9 cellular contexts compared by ENCODE assay signal in the genomic region with DNA sequence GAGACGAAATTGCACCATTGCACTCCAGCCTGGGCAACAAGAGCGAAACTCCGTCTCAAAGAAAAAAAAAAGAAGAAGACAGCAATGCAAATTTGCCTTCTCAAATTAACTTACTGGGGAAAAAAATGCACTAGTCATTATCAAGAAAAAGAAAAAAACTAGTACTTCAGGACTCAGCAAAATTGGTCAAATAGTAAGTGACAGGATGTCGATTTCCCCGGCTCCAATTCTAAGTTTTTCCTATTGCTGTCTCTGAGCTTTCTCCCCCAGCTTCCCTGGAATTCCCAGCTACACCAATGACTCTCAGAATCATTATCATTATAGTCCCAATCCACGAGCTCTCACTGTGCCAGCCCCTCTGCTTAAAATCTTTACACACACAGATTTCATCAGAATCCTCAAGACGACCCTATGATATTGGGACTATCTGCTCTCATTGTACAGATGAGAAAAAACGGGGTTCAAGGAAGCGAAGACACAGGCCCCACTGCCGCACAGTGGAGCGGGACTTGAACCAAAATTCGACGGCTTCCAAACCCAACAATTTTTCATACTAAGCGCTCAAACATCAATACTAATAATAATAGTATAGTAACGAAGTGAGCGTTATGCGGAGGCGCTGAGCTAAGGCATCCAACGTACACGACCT. TPM values are rescaled to one million over a fixed set of nuclear protein-coding genes. Genes with fewer than 3 reads are reported as not detected.
DNase-seq lines count a peak whose midpoint lies in the region; ATAC-seq and TF ChIP-seq lines count a peak whose summit lies in the region.
"Had no signal": no experiment of that assay in that cellular context is flagged by ENCODE, and none has a peak within 500 bp of the region (broad histone marks: within the 10 kb centered on the region; RNA-seq: fewer than 3 reads in every experiment).

No MANE protein-coding gene starts in this region.

- H3K9ac ChIP-seq in HUES48 (ENCODE audit: low read depth, low read length) (peak overlapping the region; percentile 63; the same call in 1 of the 2 replicates), mammary epithelial cell (ENCODE audit: insufficient read depth, low read length) (peak overlapping the region; percentile 86), mucosa of stomach (ENCODE audit: low read length) (peak overlapping the region; percentile 83)

- peaks cover 3% of the 10 kb centered on the region; the same call in 1 of the 2 replicates for H3K4me1 ChIP-seq in HUES48 (ENCODE audit: control insufficient read depth, insufficient read depth, low read length)
- H3K4me1 ChIP-seq in mammary epithelial cell (ENCODE audit: insufficient read depth, low read length) = peaks cover 9% of the 10 kb centered on the region
- peaks cover 5% of the 10 kb centered on the region for H3K4me1 ChIP-seq in mucosa of stomach (ENCODE audit: control insufficient read depth, insufficient read depth, low read length)

- in situ Hi-C loops in mammary epithelial cell (cut with MboI; ENCODE audit: low sequenced_read_pairs in 2 of 2) = no loop called here

- TSS peak; percentile 64 for BruUV-seq in mammary epithelial cell (replicated peaks; lab: Mats Ljungman, UMichigan)

- H3K36me3 ChIP-seq in HUES48 (ENCODE audit: control insufficient read depth, insufficient read depth, low read length) (no peaks in the 10 kb centered on the region), mammary epithelial cell (ENCODE audit: insufficient read depth, low read length) (no peaks in the 10 kb centered on the region), mucosa of stomach (ENCODE audit: control insufficient read depth, insufficient read depth, low read length) (peaks cover 4% of the 10 kb centered on the region)

- H3K4me3 ChIP-seq in AG04450 (ENCODE audit: low read depth, low read length) (peak overlapping the region; percentile 96), HUES48 (ENCODE audit: low read depth, low read length) (peak overlapping the region; percentile 98), mammary epithelial cell (replicated peaks in 1 of 3; ENCODE audit: insufficient read depth in 1 of 3, low read depth in 2 of 3, low read length in 3 of 3) (peak overlapping the region; percentile 78 to 93 (median 86)), mucosa of stomach (ENCODE audit: low read length) (peak overlapping the region; percentile 48)

- peaks cover 58% of the 10 kb centered on the region for H3K79me2 ChIP-seq in mammary epithelial cell (ENCODE audit: insufficient read depth, low read length)

- no peaks in the 10 kb centered on the region for H4K20me1 ChIP-seq in mammary epithelial cell (ENCODE audit: insufficient read depth, low read length)

- H3K27me3 ChIP-seq in AG04450 (ENCODE audit: control insufficient read depth, insufficient read depth, low read length) (no peaks in the 10 kb centered on the region), HUES48 (ENCODE audit: control insufficient read depth, insufficient read depth, low read length) (no peaks in the 10 kb centered on the region), mammary epithelial cell (ENCODE audit: insufficient read depth, low read length) (no peaks in the 10 kb centered on the region), mucosa of stomach (ENCODE audit: control insufficient read depth, insufficient read depth, low read length) (no peaks in the 10 kb centered on the region)

- intact Hi-C loops in mammary epithelial cell (cut with micrococcal nuclease) = loop anchor here (2.0 to 5.0 kb wide), 2 partner anchors 65 to 97 kb away; partner anchors contain the start of gene SERTAD3

- POLR2A ChIA-PET in AG04450 (lab: Yijun Ruan, JAX) = interaction anchor here (0.8 to 1.1 kb wide), 7 partner anchors 18 to 118 kb away, joined by 3 to 9 read pairs (median 3); partner anchors contain the start of gene BLVRB

- dilution Hi-C loops in mammary epithelial cell (cut with HindIII; ENCODE audit: low sequenced_read_pairs) = no loop called here

- TF ChIP-seq CTCF in AG04450 (IDR thresholded peaks at IDR 0.05; ENCODE audit: low read depth, low read length) (no peak), mammary epithelial cell (conservative IDR thresholded peaks at IDR 0.05 in 1 of 2, IDR thresholded peaks at IDR 0.05 in 1 of 2; ENCODE audit: extremely low read depth in 1 of 2, insufficient read depth in 1 of 2, low read depth in 1 of 2, low read length in 2 of 2) (no peak)

- ATAC-seq in HG03135 (IDR thresholded peaks at IDR 0.05; ENCODE audit: unreplicated experiment) (no peak), HG03457 (IDR thresholded peaks at IDR 0.05; ENCODE audit: unreplicated experiment) (no peak)

- WGBS in mammary epithelial cell (ENCODE audit: low coverage, missing lambda C conversion rate) = 9% methylated on average over 16 of the region's 20 CpGs

- H3K4me2 ChIP-seq in mammary epithelial cell (ENCODE audit: insufficient read depth, low read depth, low read length) = peak overlapping the region; percentile 81

- DNase-seq in AG04450 (ENCODE audit: low read depth, low spot score) (no peak), mammary epithelial cell (no peak), NCI-H128 (lab: John Stamatoyannopoulos, UW; ENCODE audit: unreplicated experiment) (no peak), medulla oblongata (ENCODE audit: extremely low spot score) (no peak)

- no peak overlapping the region for H3K27ac ChIP-seq in AG04450 (ENCODE audit: low read depth, low read length)
- peak overlapping the region; percentile 56 for H3K27ac ChIP-seq in HUES48 (ENCODE audit: low read depth, low read length)
- peak overlapping the region; percentile 58 for H3K27ac ChIP-seq in mammary epithelial cell (ENCODE audit: insufficient read depth, low read depth, low read length)

- H3K9me3 ChIP-seq in AG04450 (ENCODE audit: control insufficient read depth, insufficient read depth, low read length) (no peaks in the 10 kb centered on the region), HUES48 (ENCODE audit: control insufficient read depth, insufficient read depth, low read length) (no peaks in the 10 kb centered on the region), mammary epithelial cell (replicated peaks; ENCODE audit: insufficient read depth, low read length) (no peaks in the 10 kb centered on the region), mucosa of stomach (ENCODE audit: control insufficient read depth, low read length) (no peaks in the 10 kb centered on the region)

- peak overlapping the region; percentile 78 for H2AFZ ChIP-seq in mammary epithelial cell (ENCODE audit: low read depth, low read length)

- CTCF ChIA-PET in AG04450 (lab: Charles Lee) (interaction anchor here (0.7 to 1.5 kb wide), 4 partner anchors 18 to 208 kb away, joined by 3 to 9 read pairs (median 3); no protein-coding TSS in a partner anchor), mammary epithelial cell (lab: Charles Lee; ENCODE audit: low non-redundant PET) (no interaction called here)

RNA-seq across cellular contexts. Expression of gene C19orf47, which starts 0.6 kb away (rescaled TPM):
- 15.9 and 16.9 TPM in 2 replicates for polyA plus RNA-seq in AG04450 (2011; rRNA removed)
- polyA minus RNA-seq in AG04450 (2011; rRNA and poly(A)+ RNA removed) = 30.8 and 34.1 TPM in 2 replicates
- total RNA-seq in mammary epithelial cell = 10 to 100 TPM; 19.9 to 20.3 TPM
- 22.7 TPM for polyA plus RNA-seq in mammary epithelial cell
- 35.1 TPM for polyA minus RNA-seq in mammary epithelial cell

RNA-seq across cellular contexts. Expression of gene PLD3, which starts 0.9 kb away (rescaled TPM):
- 395 and 559 TPM in 2 replicates for polyA plus RNA-seq in AG04450 (2011; rRNA removed)
- 161 and 225 TPM in 2 replicates for polyA minus RNA-seq in AG04450 (2011; rRNA and poly(A)+ RNA removed)
- total RNA-seq in mammary epithelial cell = 100 to 1,000 TPM; 146 to 293 TPM
- 172 TPM for polyA plus RNA-seq in mammary epithelial cell
- 219 TPM for polyA minus RNA-seq in mammary epithelial cell

RNA-seq across cellular contexts. Expression of gene HIPK4, which starts 42.4 kb away (rescaled TPM):
- 0.09 and 0.11 TPM in 2 replicates for polyA plus RNA-seq in AG04450 (2011; rRNA removed)
- polyA minus RNA-seq in AG04450 (2011; rRNA and poly(A)+ RNA removed) = 0.09 and 0.13 TPM in 2 replicates
- total RNA-seq in mammary epithelial cell = under 1 TPM; 0.12 to 0.33 TPM
- polyA plus RNA-seq in mammary epithelial cell = 0.07 TPM
- polyA minus RNA-seq in mammary epithelial cell = not detected
- total RNA-seq: lung microvascular endothelial cell had no signal

Comparison
In these comparisons a context has a peak if more than half of its experiments do, and no peak if none do; other contexts are left out.
1. H3K4me3 ChIP-seq: peak in every context shown above with its lines; median percentile 98 in HUES48; 96 in AG04450; 86 in mammary epithelial cell; 48 in mucosa of stomach.